ENCODE assay signal across 25 cellular contexts in the genomic region with DNA sequence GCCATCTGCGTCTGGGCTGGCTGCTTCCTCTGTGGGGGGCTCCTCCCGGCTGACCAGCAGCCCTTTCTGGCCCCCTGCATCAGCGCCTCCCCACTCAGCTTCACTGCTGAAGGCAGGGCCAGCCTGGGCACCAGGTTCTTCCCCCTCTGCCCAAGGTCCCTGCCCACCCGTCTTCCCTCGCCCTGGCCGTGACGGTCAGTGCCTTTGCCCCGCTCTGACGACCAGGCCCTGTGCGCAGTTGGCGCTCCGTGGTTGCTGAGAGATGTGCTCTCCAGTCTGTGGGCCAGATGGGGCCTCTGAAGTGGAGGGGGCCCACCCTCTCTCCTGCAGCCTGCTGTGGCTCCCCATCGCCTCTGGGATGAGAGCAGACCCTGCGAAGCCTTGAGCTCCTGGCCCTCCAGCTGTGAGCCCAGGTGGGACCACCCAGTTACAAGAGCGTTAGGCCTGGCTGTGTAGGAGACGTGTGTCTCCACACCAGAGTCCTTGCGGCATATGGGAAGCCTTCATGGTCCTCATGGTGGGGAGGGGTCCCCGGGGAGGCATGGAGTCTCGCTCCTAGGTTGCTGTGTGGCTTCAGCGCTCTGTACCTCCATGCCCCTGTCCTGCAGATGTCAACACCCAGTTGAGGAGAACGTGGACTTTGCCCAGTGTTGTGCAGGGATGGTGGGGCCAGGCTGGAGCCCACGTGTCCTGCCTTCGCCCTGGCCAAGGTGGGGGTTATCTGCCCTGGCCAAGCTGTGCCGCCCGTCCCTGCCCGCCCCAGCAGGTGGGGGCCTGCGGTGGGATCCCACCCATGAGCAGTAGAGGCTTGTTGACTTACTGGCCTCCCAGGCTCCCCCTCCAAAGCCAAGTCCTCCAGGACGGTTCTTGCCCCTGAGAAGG. TPM values are rescaled to one million over a fixed set of nuclear protein-coding genes. Genes with fewer than 3 reads are reported as not detected.
DNase-seq lines count a peak whose midpoint lies in the region; ATAC-seq and TF ChIP-seq lines count a peak whose summit lies in the region.
"Had no signal": no experiment of that assay in that cellular context is flagged by ENCODE, and none has a peak within 500 bp of the region (broad histone marks: within the 10 kb centered on the region; RNA-seq: fewer than 3 reads in every experiment).

No MANE protein-coding gene starts in this region.

- H3K9me3 Mint-ChIP-seq in progenitor cell of endocrine pancreas (ENCODE audit: low read depth), result no peaks in the 10 kb centered on the region
- H3K9me3 Mint-ChIP-seq: activated CD4-positive, alpha-beta T cell treated with anti-CD3 and anti-CD28 coated beads, Interleukin-2, amount 10 ng/mL, durations not matched to agents 7 days and 5 days; activated T-cell treated with anti-CD3 and anti-CD28 coated beads, Interleukin-2, amount 50 U/mL, for 4 hours; naive thymus-derived CD8-positive, alpha-beta T cell had no signal

- intact Hi-C loops in ascending aorta (cut with DNase I) (no loop called here), left colon (cut with DNase I, micrococcal nuclease) (no loop called here)

- peaks cover 48% of the 10 kb centered on the region for H3K4me1 Mint-ChIP-seq in progenitor cell of endocrine pancreas (ENCODE audit: low read depth)

- H3K36me3 Mint-ChIP-seq in progenitor cell of endocrine pancreas (ENCODE audit: insufficient read depth), result peaks cover 1% of the 10 kb centered on the region
- H3K36me3 Mint-ChIP-seq: naive thymus-derived CD8-positive, alpha-beta T cell had no signal

- H3K27me3 ChIP-seq in H7 (ENCODE audit: control insufficient read depth, insufficient read depth, low read length) (no peaks in the 10 kb centered on the region), ascending aorta (no peaks in the 10 kb centered on the region)
- H3K27me3 ChIP-seq: uterus had no signal

- H3K4me1 ChIP-seq in ascending aorta, result peaks cover 27 to 69% of the 10 kb centered on the region in 2 donors
- H3K4me1 ChIP-seq: uterus had no signal

- ATAC-seq in left colon, result peak; percentile 31
- ATAC-seq in GM18868 (IDR thresholded peaks at IDR 0.05; ENCODE audit: unreplicated experiment), result no peak
- no peak for ATAC-seq in GM21447 (IDR thresholded peaks at IDR 0.05; ENCODE audit: unreplicated experiment)
- ATAC-seq: activated T-cell treated with anti-CD3 and anti-CD28 coated beads, Interleukin-2, amount 50 U/mL, for 4 hours; left cardiac atrium; naive thymus-derived CD8-positive, alpha-beta T cell; Right ventricle myocardium inferior had no signal

- H3K4me3 Mint-ChIP-seq in progenitor cell of endocrine pancreas (ENCODE audit: low read depth), result no peak overlapping the region
- H3K4me3 Mint-ChIP-seq: activated CD4-positive, alpha-beta T cell treated with anti-CD3 and anti-CD28 coated beads, Interleukin-2, amount 10 ng/mL, durations not matched to agents 7 days and 5 days; activated T-cell treated with anti-CD3 and anti-CD28 coated beads, Interleukin-2, amount 50 U/mL, for 4 hours had no signal

- H3K4me3 ChIP-seq in H7 (ENCODE audit: insufficient read depth, low read depth, low read length), result no peak overlapping the region
- no peak overlapping the region for H3K4me3 ChIP-seq in ascending aorta
- H3K4me3 ChIP-seq: uterus had no signal

- no peak for TF ChIP-seq CTCF in ascending aorta (IDR thresholded peaks at IDR 0.05)
- TF ChIP-seq CTCF in progenitor cell of endocrine pancreas (IDR thresholded peaks at IDR 0.05; ENCODE audit: unreplicated experiment), result no peak

- peak; percentile 31 for DNase-seq in H7
- no peak for DNase-seq in ascending aorta (ENCODE audit: low spot score in 2 of 2)
- no peak for DNase-seq in left colon
- DNase-seq in progenitor cell of endocrine pancreas (ENCODE audit: low spot score, unreplicated experiment), result no peak
- no peak for DNase-seq in NCI-H748 (lab: John Stamatoyannopoulos, UW; ENCODE audit: unreplicated experiment)
- no peak for DNase-seq in AG20443 (ENCODE audit: low spot score)
- DNase-seq: activated CD4-positive, alpha-beta T cell treated with anti-CD3 and anti-CD28 coated beads, Interleukin-2, amount 10 ng/mL, durations not matched to agents 7 days and 5 days; activated gamma-delta T cell treated with Interleukin-2 at 50 U/mL for 16 hours; activated T-cell treated with anti-CD3 and anti-CD28 coated beads, Interleukin-2, amount 50 U/mL, for 4 hours; Caco-2; GF-D8; head of caudate nucleus; Karpas-422; left cardiac atrium; naive thymus-derived CD8-positive, alpha-beta T cell; NCI-H1436; OCI-M1; stimulated activated CD4-positive, alpha-beta T cell treated with anti-CD3 and anti-CD28 coated beads, Interleukin-12 subunit alpha, Interleukin-12 subunit beta, amount 100 ng/mL, for 4 hours; stimulated activated CD4-positive, alpha-beta T cell treated with anti-CD3 and anti-CD28 coated beads, Interleukin-4, amount 100 ng/mL, for 1 hour; uterus had no signal

- peak overlapping the region; percentile 69 for H3K27ac Mint-ChIP-seq in progenitor cell of endocrine pancreas

- no peaks in the 10 kb centered on the region for H3K27me3 Mint-ChIP-seq in progenitor cell of endocrine pancreas
- H3K27me3 Mint-ChIP-seq: activated CD4-positive, alpha-beta T cell treated with anti-CD3 and anti-CD28 coated beads, Interleukin-2, amount 10 ng/mL, durations not matched to agents 7 days and 5 days had no signal

- H3K36me3 ChIP-seq in H7 (replicated peaks; ENCODE audit: control insufficient read depth, insufficient read depth, low read length) (no peaks in the 10 kb centered on the region), ascending aorta (no peaks in the 10 kb centered on the region)
- H3K36me3 ChIP-seq: uterus had no signal

- peak overlapping the region; percentile 58 to 59 for H3K27ac ChIP-seq in ascending aorta
- H3K27ac ChIP-seq: C4-2B, uterus, VCaP had no signal

- no peaks in the 10 kb centered on the region for H3K9me3 ChIP-seq in ascending aorta
- H3K9me3 ChIP-seq: Caco-2, uterus had no signal

RNA-seq across cellular contexts. Expression of a gene that starts 14.2 kb away (rescaled TPM):
- total RNA-seq in H7 (2014; rRNA removed; shearing (Covaris generic)), result 28.3 and 28.6 TPM in 2 replicates
- total RNA-seq in ascending aorta (130 TPM), left colon (100 to 1,000 TPM in 1 of 2 donors, 10 to 100 TPM in 1; 86.8 to 106 TPM), progenitor cell of endocrine pancreas (114 and 115 TPM in 2 replicates)

RNA-seq across cellular contexts. Expression of a gene that starts 54.8 kb away (rescaled TPM):
- total RNA-seq in H7 (2014; rRNA removed; shearing (Covaris generic)), result 38.4 and 47.0 TPM in 2 replicates
- total RNA-seq in ascending aorta (123 TPM), left colon (10 to 100 TPM; 68.8 to 76.3 TPM), progenitor cell of endocrine pancreas (35.1 and 35.3 TPM in 2 replicates)
